In genomic region chr17:27629261-27629660, GRCh38 we compare ENCODE assay signal across 8 cellular contexts. TPM values are rescaled to one million over a fixed set of nuclear protein-coding genes. Genes with fewer than 3 reads are reported as not detected.
DNase-seq lines count a peak whose midpoint lies in the region; ATAC-seq and TF ChIP-seq lines count a peak whose summit lies in the region.
"Not testable (repeated sequence)": the region's sequence is repeated elsewhere in the genome, so short reads cannot be mapped to it uniquely, and the experiment has no call there.

No MANE protein-coding gene starts in this region.

- TF ChIP-seq CTCF in AG10803 (conservative IDR thresholded peaks at IDR 0.05; ENCODE audit: low read length); Loucy (conservative IDR thresholded peaks at IDR 0.05; ENCODE audit: low read length): not testable (repeated sequence)

- not testable (repeated sequence) for H3K9ac ChIP-seq in Loucy (ENCODE audit: low read depth, low read length, poor library complexity, severe bottlenecking); SK-N-MC (ENCODE audit: insufficient read length)

- H2AFZ ChIP-seq in Loucy (ENCODE audit: low read length): not testable (repeated sequence)

- POLR2A ChIA-PET in naive thymus-derived CD8-positive, alpha-beta T cell (lab: Charles Lee): not testable (repeated sequence)

- H3K4me1 ChIP-seq in Loucy (ENCODE audit: insufficient read depth, low read length, poor library complexity, severe bottlenecking): peaks cover 47% of the 10 kb centered on the region

- peak overlapping the region; percentile 66 for H3K27ac Mint-ChIP-seq in activated T-cell treated with anti-CD3 and anti-CD28 coated beads, Interleukin-2, amount 50 U/mL, for 24 hours
- peak overlapping the region in 6 of 10 donors; percentile 4 to 91 (median 42) for H3K27ac Mint-ChIP-seq in naive thymus-derived CD8-positive, alpha-beta T cell

- H3K9me2 ChIP-seq in Loucy (replicated peaks; ENCODE audit: low read depth, low read length): not testable (repeated sequence)

- not testable (repeated sequence) for H4K20me1 ChIP-seq in Loucy (ENCODE audit: insufficient read depth, low read length, poor library complexity, severe bottlenecking)

- peaks cover 29% of the 10 kb centered on the region for H3K79me2 ChIP-seq in Loucy (ENCODE audit: insufficient read depth, low read length)

- not testable (repeated sequence) for H3K4me3 Mint-ChIP-seq in activated T-cell treated with anti-CD3 and anti-CD28 coated beads, Interleukin-2, amount 50 U/mL, for 24 hours; naive thymus-derived CD8-positive, alpha-beta T cell

- H3K36me3 ChIP-seq in Loucy (ENCODE audit: insufficient read depth, low read length); SK-N-MC (ENCODE audit: insufficient read depth, low read length): not testable (repeated sequence)

- H3K9me3 Mint-ChIP-seq in activated T-cell treated with anti-CD3 and anti-CD28 coated beads, Interleukin-2, amount 50 U/mL, for 24 hours; naive thymus-derived CD8-positive, alpha-beta T cell: not testable (repeated sequence)

- not testable (repeated sequence) for H3K27me3 ChIP-seq in Loucy (ENCODE audit: insufficient read depth, low read length, poor library complexity, severe bottlenecking)

- peak; percentile 63 for DNase-seq in AG10803 (ENCODE audit: low read depth)
- peak; percentile 78 for DNase-seq in EL
- peak; percentile 39 for DNase-seq in SK-N-MC (ENCODE audit: low read depth, low spot score)
- DNase-seq in activated T-cell treated with anti-CD3 and anti-CD28 coated beads, Interleukin-2, amount 50 U/mL, for 24 hours; naive thymus-derived CD8-positive, alpha-beta T cell: not testable (repeated sequence)
- peak; percentile 22 for DNase-seq in astrocyte of the hippocampus (ENCODE audit: low read depth, low spot score)
- DNase-seq in fibroblast of gingiva (ENCODE audit: low read depth): peak; percentile 31

- peaks cover 52% of the 10 kb centered on the region for H3K36me3 Mint-ChIP-seq in activated T-cell treated with anti-CD3 and anti-CD28 coated beads, Interleukin-2, amount 50 U/mL, for 24 hours (ENCODE audit: low read depth)
- not testable (repeated sequence) for H3K36me3 Mint-ChIP-seq in naive thymus-derived CD8-positive, alpha-beta T cell

- H3K4me1 Mint-ChIP-seq in activated T-cell treated with anti-CD3 and anti-CD28 coated beads, Interleukin-2, amount 50 U/mL, for 24 hours (ENCODE audit: low read depth): peaks cover 35% of the 10 kb centered on the region
- H3K4me1 Mint-ChIP-seq in naive thymus-derived CD8-positive, alpha-beta T cell: peaks cover 17 to 47% (median 38%) of the 10 kb centered on the region in 4 donors

- H3K27ac ChIP-seq in SK-N-MC: peak overlapping the region; percentile 57

- not testable (repeated sequence) for H3F3A ChIP-seq in Loucy (ENCODE audit: low read depth)

- H3K27me3 Mint-ChIP-seq in activated T-cell treated with anti-CD3 and anti-CD28 coated beads, Interleukin-2, amount 50 U/mL, for 24 hours; naive thymus-derived CD8-positive, alpha-beta T cell: not testable (repeated sequence)

- not testable (repeated sequence) for H3K9me3 ChIP-seq in Loucy (ENCODE audit: insufficient read depth, low read depth, low read length); SK-N-MC (ENCODE audit: low read depth, low read length)

- ATAC-seq in naive thymus-derived CD8-positive, alpha-beta T cell: not testable (repeated sequence)

- not testable (repeated sequence) for H3K4me3 ChIP-seq in AG10803 (ENCODE audit: low read length); Loucy (ENCODE audit: low read length, poor library complexity, severe bottlenecking); SK-N-MC

- peak overlapping the region; percentile 50 for H3K4me2 ChIP-seq in Loucy (ENCODE audit: low read depth, low read length, poor library complexity, severe bottlenecking)

RNA-seq across cellular contexts. Expression of gene LGALS9, which starts 1.7 kb away (rescaled TPM):
- 1 to 10 TPM; 8.5 to 9.7 TPM for total RNA-seq in naive thymus-derived CD8-positive, alpha-beta T cell
- 1 to 10 TPM; 4.5 to 8.4 (median 5.2) TPM for polyA plus RNA-seq in naive thymus-derived CD8-positive, alpha-beta T cell
